Comparison of ENCODE assay signal across 1 cellular context in genomic region chrX:133921764-133922389, GRCh38.
TF ChIP-seq lines count a peak whose summit lies in the region.

No MANE protein-coding gene starts in this region.

TF ChIP-seq in K562, 482 proteins besides CTCF, POLR2A, EP300 and RAD21 (continued from another document):
- TF ChIP-seq MITF (IDR thresholded peaks at IDR 0.05) (no peak), ILK (tag; IDR thresholded peaks at IDR 0.05; ENCODE audit: borderline replicate concordance, low read depth) (no peak), MTA3 (IDR thresholded peaks at IDR 0.05; ENCODE audit: borderline replicate concordance) (no peak), STAG1 (CRISPR knock-in tag; IDR thresholded peaks at IDR 0.05; ENCODE audit: borderline replicate concordance) (no peak)
